In the genomic region with DNA sequence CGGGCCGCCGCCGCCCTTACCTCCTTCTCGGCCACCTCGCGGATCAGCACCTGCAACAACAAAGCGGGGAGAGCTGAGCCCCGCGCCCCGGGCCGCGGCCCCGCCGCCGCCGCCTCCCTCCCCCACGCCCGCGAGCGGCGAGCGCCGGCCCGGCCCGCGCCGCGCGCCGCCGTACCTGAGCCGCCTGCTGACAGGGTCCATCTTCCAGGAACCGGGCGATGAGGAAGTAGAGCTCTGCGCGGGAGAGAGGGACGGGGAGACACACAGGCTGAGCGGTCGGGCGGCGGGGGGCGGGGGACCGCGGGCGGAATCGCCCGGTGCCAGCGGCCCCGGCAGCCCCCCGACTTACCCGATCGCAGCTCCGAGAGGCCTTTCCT, we compare ENCODE assay signal across 8 cellular contexts. TPM values are rescaled to one million over a fixed set of nuclear protein-coding genes. Genes with fewer than 3 reads are reported as not detected.
A peak's percentile ranks its signal among the peaks of the same experiment; 100 is the strongest.
DNase-seq lines count a peak whose midpoint lies in the region; ATAC-seq and TF ChIP-seq lines count a peak whose summit lies in the region.

No MANE protein-coding gene starts in this region.

- H2AFZ ChIP-seq in neural cell (ENCODE audit: low read depth, low read length) = peak overlapping the region; percentile 42

- H3K36me3 ChIP-seq in neural cell (ENCODE audit: insufficient read depth, low read length) = no peaks in the 10 kb centered on the region

- H3K79me2 ChIP-seq in neural cell (replicated peaks; ENCODE audit: insufficient read depth, low read length) = peaks cover 63% of the 10 kb centered on the region

- H3K9ac ChIP-seq in neural cell (ENCODE audit: low read length) = peak overlapping the region; percentile 89

- no peaks in the 10 kb centered on the region for H3K9me2 ChIP-seq in neural cell (ENCODE audit: insufficient read depth, low read length)

- peak overlapping the region; percentile 95 for H3K27ac ChIP-seq in neural cell (ENCODE audit: low read length)

- no peak for TF ChIP-seq EP300 in neural cell (conservative IDR thresholded peaks at IDR 0.05; ENCODE audit: poor library complexity, severe bottlenecking)

- H3F3A ChIP-seq in neural cell (ENCODE audit: insufficient read depth, low read length, poor library complexity, severe bottlenecking) = peaks cover 3% of the 10 kb centered on the region

- H3K27me3 ChIP-seq in neural cell (ENCODE audit: insufficient read depth, low read depth, low read length) = no peaks in the 10 kb centered on the region

- TF ChIP-seq RAD21 in neural cell (conservative IDR thresholded peaks at IDR 0.05) = no peak

- TF ChIP-seq CTCF in epithelial cell of esophagus (IDR thresholded peaks at IDR 0.05; ENCODE audit: insufficient read depth, low read depth, low read length, missing control alignments) = no peak
- TF ChIP-seq CTCF in neural cell (IDR thresholded peaks at IDR 0.05; ENCODE audit: poor library complexity, severe bottlenecking) = no peak

- no peaks in the 10 kb centered on the region for H3K9me3 ChIP-seq in neural cell (ENCODE audit: low read length)

- ATAC-seq in GM21390 (IDR thresholded peaks at IDR 0.05; ENCODE audit: unreplicated experiment) (peak; percentile 27), HG03571 (IDR thresholded peaks at IDR 0.05; ENCODE audit: unreplicated experiment) (peak; percentile 21)

- peaks cover 3% of the 10 kb centered on the region for H4K20me1 ChIP-seq in neural cell (ENCODE audit: insufficient read depth)

- H3K4me2 ChIP-seq in neural cell (ENCODE audit: low read length) = no peak overlapping the region

- DNase-seq in DMS53 (lab: John Stamatoyannopoulos, UW) = peak; percentile 85
- DNase-seq in DMS53 treated with DMSO at 0.1 percent for 48 hours (lab: John Stamatoyannopoulos, UW; ENCODE audit: unreplicated experiment) = no peak
- peak; percentile 62 for DNase-seq in SW480 (ENCODE audit: low spot score)
- DNase-seq in epithelial cell of esophagus (ENCODE audit: low read depth) = peak; percentile 54
- no peak for DNase-seq in OCI-M2 (lab: John Stamatoyannopoulos, UW; ENCODE audit: unreplicated experiment)

- H3K4me3 ChIP-seq in epithelial cell of esophagus (ENCODE audit: low read length) (peak overlapping the region; percentile 75), neural cell (ENCODE audit: low read length) (peak overlapping the region; percentile 79)

TF ChIP-seq in neural cell, 6 proteins besides CTCF, POLR2A, EP300 and RAD21:
- TF ChIP-seq SMC3 (conservative IDR thresholded peaks at IDR 0.05; ENCODE audit: poor library complexity) = no peak
- TF ChIP-seq TAF1 (IDR thresholded peaks at IDR 0.05; ENCODE audit: low read depth) = no peak
- no peak for TF ChIP-seq EZH2 (IDR thresholded peaks at IDR 0.05; ENCODE audit: borderline replicate concordance, insufficient read depth, low read length, poor library complexity, severe bottlenecking)
- TF ChIP-seq MXI1 (conservative IDR thresholded peaks at IDR 0.05; ENCODE audit: poor library complexity, severe bottlenecking) = no peak
- no peak for TF ChIP-seq POLR2AphosphoS5 (IDR thresholded peaks at IDR 0.05)
- TF ChIP-seq, protein P1, sequence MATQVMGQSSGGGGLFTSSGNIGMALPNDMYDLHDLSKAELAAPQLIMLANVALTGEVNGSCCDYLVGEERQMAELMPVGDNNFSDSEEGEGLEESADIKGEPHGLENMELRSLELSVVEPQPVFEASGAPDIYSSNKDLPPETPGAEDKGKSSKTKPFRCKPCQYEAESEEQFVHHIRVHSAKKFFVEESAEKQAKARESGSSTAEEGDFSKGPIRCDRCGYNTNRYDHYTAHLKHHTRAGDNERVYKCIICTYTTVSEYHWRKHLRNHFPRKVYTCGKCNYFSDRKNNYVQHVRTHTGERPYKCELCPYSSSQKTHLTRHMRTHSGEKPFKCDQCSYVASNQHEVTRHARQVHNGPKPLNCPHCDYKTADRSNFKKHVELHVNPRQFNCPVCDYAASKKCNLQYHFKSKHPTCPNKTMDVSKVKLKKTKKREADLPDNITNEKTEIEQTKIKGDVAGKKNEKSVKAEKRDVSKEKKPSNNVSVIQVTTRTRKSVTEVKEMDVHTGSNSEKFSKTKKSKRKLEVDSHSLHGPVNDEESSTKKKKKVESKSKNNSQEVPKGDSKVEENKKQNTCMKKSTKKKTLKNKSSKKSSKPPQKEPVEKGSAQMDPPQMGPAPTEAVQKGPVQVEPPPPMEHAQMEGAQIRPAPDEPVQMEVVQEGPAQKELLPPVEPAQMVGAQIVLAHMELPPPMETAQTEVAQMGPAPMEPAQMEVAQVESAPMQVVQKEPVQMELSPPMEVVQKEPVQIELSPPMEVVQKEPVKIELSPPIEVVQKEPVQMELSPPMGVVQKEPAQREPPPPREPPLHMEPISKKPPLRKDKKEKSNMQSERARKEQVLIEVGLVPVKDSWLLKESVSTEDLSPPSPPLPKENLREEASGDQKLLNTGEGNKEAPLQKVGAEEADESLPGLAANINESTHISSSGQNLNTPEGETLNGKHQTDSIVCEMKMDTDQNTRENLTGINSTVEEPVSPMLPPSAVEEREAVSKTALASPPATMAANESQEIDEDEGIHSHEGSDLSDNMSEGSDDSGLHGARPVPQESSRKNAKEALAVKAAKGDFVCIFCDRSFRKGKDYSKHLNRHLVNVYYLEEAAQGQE (IDR thresholded peaks at IDR 0.05; ENCODE audit: borderline replicate concordance) = no peak

RNA-seq across cellular contexts. Expression of a gene that starts 0.4 kb away (rescaled TPM):
- 44.5 and 50.8 TPM in 2 replicates for polyA plus RNA-seq in neural cell
- polyA minus RNA-seq in neural cell = 133 and 166 TPM in 2 replicates

Comparison
In these comparisons a context has a peak if more than half of its experiments do, and no peak if none do; other contexts are left out.
1. DNase-seq: peak in DMS53 (single experiment), SW480 (single experiment) and epithelial cell of esophagus (single experiment); none in DMS53 treated with DMSO at 0.1 percent for 48 hours (single experiment) and OCI-M2 (single experiment).